9 cellular contexts compared by ENCODE assay signal in genomic region chr2:23452853-23453420, GRCh38.
DNase-seq lines count a peak whose midpoint lies in the region; ATAC-seq lines count a peak whose summit lies in the region.
"Had no signal": no experiment of that assay in that cellular context is flagged by ENCODE, and none has a peak within 500 bp of the region (broad histone marks: within the 10 kb centered on the region; RNA-seq: fewer than 3 reads in every experiment).

No MANE protein-coding gene starts in this region.

- H3K27me3 ChIP-seq in H7 (ENCODE audit: control insufficient read depth, insufficient read depth, low read length): no peaks in the 10 kb centered on the region

- no peak overlapping the region for H3K4me3 ChIP-seq in H7 (ENCODE audit: insufficient read depth, low read depth, low read length)

- no peaks in the 10 kb centered on the region for H3K36me3 ChIP-seq in H7 (replicated peaks; ENCODE audit: control insufficient read depth, insufficient read depth, low read length)

- ATAC-seq in HG03108 (IDR thresholded peaks at IDR 0.05; ENCODE audit: unreplicated experiment) (peak; percentile 42), esophagus mucosa (no peak)

- peak; percentile 12 for DNase-seq in activated T-cell treated with anti-CD3 and anti-CD28 coated beads for 1 hour (ENCODE audit: low read depth)
- DNase-seq in activated T-cell treated with anti-CD3 and anti-CD28 coated beads for 4 hours: no peak
- peak; percentile 36 for DNase-seq in activated CD4-positive, alpha-beta T cell treated with anti-CD3 and anti-CD28 coated beads, Interleukin-2, amount 50 U/mL, for 1 hour
- peak; percentile 71 for DNase-seq in myocyte (ENCODE audit: low read depth)
- DNase-seq in H7: no peak
- DNase-seq in activated CD8-positive, alpha-beta memory T cell treated with anti-CD3 and anti-CD28 coated beads for 24 hours: no peak
- DNase-seq: activated B cell treated with CpG ODN at 0.5 μM for 24 hours had no signal

Comparison
In these comparisons a context has a peak if more than half of its experiments do, and no peak if none do; other contexts are left out.
1. DNase-seq: peak in activated T-cell treated with anti-CD3 and anti-CD28 coated beads for 1 hour (single experiment), activated CD4-positive, alpha-beta T cell treated with anti-CD3 and anti-CD28 coated beads, Interleukin-2, amount 50 U/mL, for 1 hour (single experiment) and myocyte (single experiment); none in activated T-cell treated with anti-CD3 and anti-CD28 coated beads for 4 hours (single experiment), H7 (single experiment) and activated CD8-positive, alpha-beta memory T cell treated with anti-CD3 and anti-CD28 coated beads for 24 hours (single experiment).